10 cellular contexts compared by ENCODE assay signal in genomic region chr9:14372437-14373318, GRCh38. TPM values are rescaled to one million over a fixed set of nuclear protein-coding genes. Genes with fewer than 3 reads are reported as not detected.
DNase-seq lines count a peak whose midpoint lies in the region; ATAC-seq and TF ChIP-seq lines count a peak whose summit lies in the region.
"Had no signal": no experiment of that assay in that cellular context is flagged by ENCODE, and none has a peak within 500 bp of the region (broad histone marks: within the 10 kb centered on the region; RNA-seq: fewer than 3 reads in every experiment).

No MANE protein-coding gene starts in this region.

- no peak for TF ChIP-seq EP300 in gastroesophageal sphincter (IDR thresholded peaks at IDR 0.05)
- TF ChIP-seq EP300 in tibial nerve (IDR thresholded peaks at IDR 0.05) = peak in 1 of 2 donors; percentile 37

- H4K12ac ChIP-seq in trophoblast cell (ENCODE audit: low read depth, low read length) = no peak overlapping the region

- peak overlapping the region; percentile 58 for H2BK12ac ChIP-seq in trophoblast cell (ENCODE audit: low read length)

- H2AFZ ChIP-seq in trophoblast cell (ENCODE audit: insufficient read depth, low read length, poor library complexity) = peak overlapping the region; percentile 41

- H3K4me1 ChIP-seq in ES-I3 (ENCODE audit: insufficient read depth, low read length) (peaks cover 28% of the 10 kb centered on the region), RWPE2 (ENCODE audit: insufficient read depth, poor library complexity, severe bottlenecking) (peaks cover 21% of the 10 kb centered on the region), gastroesophageal sphincter (peaks cover 7 to 22% (median 14%) of the 10 kb centered on the region in 3 donors), trophoblast cell (ENCODE audit: control insufficient read depth in 1 of 2, insufficient read depth in 2 of 2, low read length in 2 of 2) (peaks cover 2% of the 10 kb centered on the region in 2 experiments), colonic mucosa (no peaks in the 10 kb centered on the region), tibial nerve (peaks cover 0 to 26% (median 8%) of the 10 kb centered on the region in 4 donors)

- H2BK120ac ChIP-seq in trophoblast cell (ENCODE audit: insufficient read depth, low read length, poor library complexity) = peak overlapping the region; percentile 51

- H2AK5ac ChIP-seq in trophoblast cell (ENCODE audit: low read length) = no peak overlapping the region

- DNase-seq in RWPE2 (ENCODE audit: low spot score) (peak; percentile 60), trophoblast cell (peak in 1 of 2 donors; percentile 17), colonic mucosa (no peak), tibial nerve (ENCODE audit: low spot score in 2 of 2) (no peak)
- DNase-seq: activated naive CD4-positive, alpha-beta T cell treated with anti-CD3 and anti-CD28 coated beads for 36 hours; NCI-H1694 treated with DMSO at 0.1 percent for 48 hours had no signal

- peak overlapping the region; percentile 55 for H4K91ac ChIP-seq in trophoblast cell (ENCODE audit: low read depth, low read length)

- no peak overlapping the region for H3K14ac ChIP-seq in trophoblast cell (ENCODE audit: low read length)

- no peak overlapping the region for H3K18ac ChIP-seq in trophoblast cell (ENCODE audit: low read length)

- peak; percentile 98 for ATAC-seq in RWPE2 (ENCODE audit: low read depth)
- ATAC-seq in gastroesophageal sphincter = peak; percentile 87
- ATAC-seq in HG03039 (IDR thresholded peaks at IDR 0.05; ENCODE audit: unreplicated experiment) = no peak
- ATAC-seq in HG03457 (IDR thresholded peaks at IDR 0.05; ENCODE audit: unreplicated experiment) = no peak

- H2BK5ac ChIP-seq in trophoblast cell (ENCODE audit: low read depth, low read length, poor library complexity) = no peak overlapping the region

- intact Hi-C loops in colonic mucosa (cut with DNase I) = no loop called here

- H3K4me3 ChIP-seq in RWPE2 (ENCODE audit: severe bottlenecking) (no peak overlapping the region), gastroesophageal sphincter (no peak overlapping the region), trophoblast cell (ENCODE audit: low read depth, low read length) (no peak overlapping the region), colonic mucosa (no peak overlapping the region), tibial nerve (no peak overlapping the region)

- H3K9me3 ChIP-seq in ES-I3 (ENCODE audit: control insufficient read depth, insufficient read depth, low read length) (no peaks in the 10 kb centered on the region), RWPE2 (ENCODE audit: severe bottlenecking) (no peaks in the 10 kb centered on the region), gastroesophageal sphincter (no peaks in the 10 kb centered on the region), trophoblast cell (ENCODE audit: insufficient read depth, low read depth, low read length) (no peaks in the 10 kb centered on the region), colonic mucosa (no peaks in the 10 kb centered on the region), tibial nerve (no peaks in the 10 kb centered on the region)

- no peaks in the 10 kb centered on the region; the same call in 1 of the 2 replicates for H3K36me3 ChIP-seq in ES-I3 (ENCODE audit: insufficient read depth, low read length)
- H3K36me3 ChIP-seq in RWPE2 (ENCODE audit: low read depth) = no peaks in the 10 kb centered on the region
- H3K36me3 ChIP-seq in gastroesophageal sphincter = no peaks in the 10 kb centered on the region
- H3K36me3 ChIP-seq in trophoblast cell (ENCODE audit: control insufficient read depth in 1 of 2, insufficient read depth in 2 of 2, low read length in 2 of 2) = no peaks in the 10 kb centered on the region
- H3K36me3 ChIP-seq in colonic mucosa = no peaks in the 10 kb centered on the region
- H3K36me3 ChIP-seq in tibial nerve = no peaks in the 10 kb centered on the region

- H3K27ac ChIP-seq in RWPE2 (ENCODE audit: poor library complexity, severe bottlenecking) (peak overlapping the region; percentile 79), gastroesophageal sphincter (peak overlapping the region in 3 of 4 donors; percentile 38 to 66 (median 44)), trophoblast cell (ENCODE audit: low read depth, low read length) (peak overlapping the region; percentile 73), colonic mucosa (no peak overlapping the region), tibial nerve (no peak overlapping the region)

- H3K79me2 ChIP-seq in trophoblast cell (ENCODE audit: control insufficient read depth, insufficient read depth, low read length, poor library complexity) = no peaks in the 10 kb centered on the region

- H3K4me2 ChIP-seq in trophoblast cell (ENCODE audit: low read length) = peak overlapping the region; percentile 16

- TF ChIP-seq POLR2A in gastroesophageal sphincter (IDR thresholded peaks at IDR 0.05) (no peak), tibial nerve (IDR thresholded peaks at IDR 0.05) (no peak)

- no peak overlapping the region for H4K8ac ChIP-seq in trophoblast cell (ENCODE audit: low read depth, low read length)

- H3K23ac ChIP-seq in trophoblast cell (ENCODE audit: low read length) = no peak overlapping the region

- H3K27me3 ChIP-seq in RWPE2 (ENCODE audit: insufficient read depth, poor library complexity, severe bottlenecking) (no peaks in the 10 kb centered on the region), gastroesophageal sphincter (no peaks in the 10 kb centered on the region), trophoblast cell (ENCODE audit: insufficient read depth, low read length) (no peaks in the 10 kb centered on the region), colonic mucosa (no peaks in the 10 kb centered on the region), tibial nerve (no peaks in the 10 kb centered on the region)

- H3K79me1 ChIP-seq in trophoblast cell (ENCODE audit: low read length) = peaks cover 2% of the 10 kb centered on the region

- no peak for TF ChIP-seq CTCF in RWPE2 (IDR thresholded peaks at IDR 0.05; ENCODE audit: poor library complexity, severe bottlenecking)
- no peak for TF ChIP-seq CTCF in gastroesophageal sphincter (IDR thresholded peaks at IDR 0.05)
- TF ChIP-seq CTCF in colonic mucosa (IDR thresholded peaks at IDR 0.05) = no peak
- no peak for TF ChIP-seq CTCF in tibial nerve (IDR thresholded peaks at IDR 0.05)

- H3K9ac ChIP-seq in ES-I3 (ENCODE audit: low read depth, low read length) (peak overlapping the region; percentile 35), trophoblast cell (ENCODE audit: low read length) (no peak overlapping the region), colonic mucosa (ENCODE audit: low read depth in 2 of 2, low read length in 2 of 2) (no peak overlapping the region)

- no peak overlapping the region for H3K4ac ChIP-seq in trophoblast cell (ENCODE audit: low read depth, low read length)

- 8 to 12% methylated on average over 4 of the region's 4 CpGs for WGBS in gastroesophageal sphincter (ENCODE audit: low coverage in 1 of 2), 2 donors
- WGBS in trophoblast cell (ENCODE audit: extremely low coverage, insufficient coverage, insufficient read length) = no CpG with 5 or more reads among the region's 4 CpGs
- 34 to 35% methylated on average over 4 of the region's 4 CpGs for WGBS in tibial nerve, 2 donors

RNA-seq across cellular contexts. Expression of gene NFIB, which starts 58.7 kb away (rescaled TPM):
- total RNA-seq in gastroesophageal sphincter (10 to 100 TPM; 61.0 to 68.3 (median 65.4) TPM), colonic mucosa (10 to 100 TPM; 53.0 to 54.0 TPM), tibial nerve (100 to 1,000 TPM in 1 of 4 donors, 10 to 100 TPM in 3; 52.1 to 125 (median 78.1) TPM)
- 0.96 and 1.2 TPM in 2 replicates for polyA plus RNA-seq in trophoblast cell (2013)
- total RNA-seq: activated naive CD4-positive, alpha-beta T cell treated with anti-CD3 and anti-CD28 coated beads for 36 hours had no signal

Comparison
In these comparisons a context has a peak if more than half of its experiments do, and no peak if none do; other contexts are left out.
1. ATAC-seq: peak in RWPE2 (single experiment) and gastroesophageal sphincter (single experiment); none in HG03039 (single experiment) and HG03457 (single experiment).
2. H3K27ac ChIP-seq: peak in RWPE2 (single experiment), gastroesophageal sphincter (3 of 4) and trophoblast cell (single experiment); none in colonic mucosa (single experiment) and tibial nerve (0 of 4).